In the genomic region with DNA sequence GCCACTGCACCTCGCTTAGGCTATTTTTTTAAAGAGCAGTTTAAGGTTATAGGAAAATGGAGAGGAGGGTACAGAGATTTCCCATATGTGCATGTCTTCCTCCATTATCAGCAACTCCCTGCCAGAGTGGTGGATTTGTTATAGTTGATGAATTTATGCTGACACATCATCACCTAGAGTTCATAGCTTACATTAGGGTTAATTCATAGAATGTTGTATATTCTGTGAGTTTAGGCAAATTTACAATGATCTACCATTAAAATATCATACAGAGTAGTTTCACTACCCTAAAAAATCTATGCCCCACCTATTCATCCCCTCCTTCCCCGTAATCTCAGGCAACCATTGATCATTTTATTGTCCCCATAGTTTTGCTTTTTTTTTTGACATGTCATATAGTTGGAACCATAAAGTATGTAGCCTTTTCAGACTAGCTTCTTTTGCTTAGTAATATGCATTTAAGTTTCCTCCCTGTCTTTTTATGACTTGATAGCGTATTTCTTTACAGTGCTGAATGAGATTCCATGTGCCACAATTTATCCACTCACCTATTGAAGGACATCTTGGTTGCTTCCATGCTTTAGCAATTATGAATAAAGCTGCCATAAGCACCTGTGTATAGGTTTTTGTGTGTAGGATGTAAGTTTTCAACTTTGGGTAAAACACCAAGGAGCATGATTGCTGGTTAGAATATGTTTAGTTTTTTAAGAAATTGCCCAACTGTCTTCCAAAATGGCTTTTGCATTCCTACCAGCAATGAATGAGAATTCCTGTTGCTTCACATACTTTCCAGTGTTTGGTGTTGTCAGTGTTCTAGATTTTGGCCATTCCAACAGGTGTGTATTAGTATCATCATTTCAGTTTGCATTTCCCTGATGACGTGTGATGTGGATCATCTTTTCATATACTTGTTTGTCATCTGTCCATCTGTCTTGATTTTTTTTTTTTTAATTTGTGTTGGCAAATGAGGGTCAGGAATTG, we compare ENCODE assay signal across 20 cellular contexts.
DNase-seq lines count a peak whose midpoint lies in the region; ATAC-seq and TF ChIP-seq lines count a peak whose summit lies in the region.
"Had no signal": no experiment of that assay in that cellular context is flagged by ENCODE, and none has a peak within 500 bp of the region (broad histone marks: within the 10 kb centered on the region; RNA-seq: fewer than 3 reads in every experiment).

No MANE protein-coding gene starts in this region.

- no peaks in the 10 kb centered on the region for H3K27me3 ChIP-seq in SU-DHL-6 (ENCODE audit: low read length)
- no peaks in the 10 kb centered on the region for H3K27me3 ChIP-seq in thyroid gland
- H3K27me3 ChIP-seq: body of pancreas had no signal

- H3K79me2 ChIP-seq in SU-DHL-6 (ENCODE audit: insufficient read depth, low read length), result peaks cover 100% of the 10 kb centered on the region

- H3K4me1 ChIP-seq in thyroid gland, result peaks cover 20 to 48% of the 10 kb centered on the region in 2 donors

- no peak overlapping the region for H2AFZ ChIP-seq in SU-DHL-6 (ENCODE audit: low read depth, low read length, severe bottlenecking)

- H3K9me3 ChIP-seq in SU-DHL-6 (ENCODE audit: insufficient read depth, low read length) (no peaks in the 10 kb centered on the region), thyroid gland (no peaks in the 10 kb centered on the region)
- H3K9me3 ChIP-seq: body of pancreas, lower lobe of right lung, thoracic aorta had no signal

- H3K27me3 Mint-ChIP-seq in stimulated activated naive CD8-positive, alpha-beta T cell treated with anti-CD3 and anti-CD28 coated beads, Interleukin-15, Interleukin-2, amounts not matched to agents 100 ng/mL and 50 ng/mL, for 24 hours, result no peaks in the 10 kb centered on the region
- no peaks in the 10 kb centered on the region for H3K27me3 Mint-ChIP-seq in effector memory CD8-positive, alpha-beta T cell
- H3K27me3 Mint-ChIP-seq: activated CD4-positive, alpha-beta T cell treated with anti-CD3 and anti-CD28 coated beads, Interleukin-2, amount 10 ng/mL, durations not matched to agents 7 days and 5 days had no signal

- ATAC-seq in stimulated activated naive CD8-positive, alpha-beta T cell treated with anti-CD3 and anti-CD28 coated beads, Interleukin-15, Interleukin-2, amounts not matched to agents 100 U/mL and 50 U/mL, for 24 hours, result no peak
- ATAC-seq in effector memory CD8-positive, alpha-beta T cell (replicated peaks), result no peak
- ATAC-seq in GM18511 (IDR thresholded peaks at IDR 0.05; ENCODE audit: unreplicated experiment) (no peak), HG03432 (IDR thresholded peaks at IDR 0.05; ENCODE audit: unreplicated experiment) (no peak)
- ATAC-seq: body of pancreas; stimulated activated effector memory CD8-positive, alpha-beta T cell treated with anti-CD3 and anti-CD28 coated beads, Interleukin-12 subunit alpha, Interleukin-12 subunit beta, amount 100 ng/mL, for 72 hours had no signal

- peaks cover 87% of the 10 kb centered on the region for H3K4me1 Mint-ChIP-seq in stimulated activated naive CD8-positive, alpha-beta T cell treated with anti-CD3 and anti-CD28 coated beads, Interleukin-15, Interleukin-2, amounts not matched to agents 100 ng/mL and 50 ng/mL, for 24 hours (ENCODE audit: low read depth)
- H3K4me1 Mint-ChIP-seq in effector memory CD8-positive, alpha-beta T cell (ENCODE audit: low read depth in 2 of 2), result peaks cover 34 to 60% of the 10 kb centered on the region in 2 donors

- H3K9ac ChIP-seq in SU-DHL-6 (ENCODE audit: low read length), result no peak overlapping the region
- H3K9ac ChIP-seq: KMS-11 had no signal

- peak overlapping the region; percentile 39 for H3K4me2 ChIP-seq in SU-DHL-6 (ENCODE audit: low read depth, low read length, poor library complexity, severe bottlenecking)
- H3K4me2 ChIP-seq: KMS-11 had no signal

- H3K9me3 Mint-ChIP-seq in stimulated activated naive CD8-positive, alpha-beta T cell treated with anti-CD3 and anti-CD28 coated beads, Interleukin-15, Interleukin-2, amounts not matched to agents 100 ng/mL and 50 ng/mL, for 24 hours, result no peaks in the 10 kb centered on the region
- no peaks in the 10 kb centered on the region for H3K9me3 Mint-ChIP-seq in effector memory CD8-positive, alpha-beta T cell
- H3K9me3 Mint-ChIP-seq: activated CD4-positive, alpha-beta T cell treated with anti-CD3 and anti-CD28 coated beads, Interleukin-2, amount 10 ng/mL, durations not matched to agents 7 days and 5 days; H9; stimulated activated effector memory CD8-positive, alpha-beta T cell treated with anti-CD3 and anti-CD28 coated beads, Interleukin-12 subunit alpha, Interleukin-12 subunit beta, amount 100 ng/mL, for 72 hours had no signal

- peaks cover 71% of the 10 kb centered on the region for H4K20me1 ChIP-seq in SU-DHL-6 (ENCODE audit: low read depth, low read length)

- no peak overlapping the region for H3K4me3 Mint-ChIP-seq in stimulated activated naive CD8-positive, alpha-beta T cell treated with anti-CD3 and anti-CD28 coated beads, Interleukin-15, Interleukin-2, amounts not matched to agents 100 ng/mL and 50 ng/mL, for 24 hours
- H3K4me3 Mint-ChIP-seq in effector memory CD8-positive, alpha-beta T cell, result no peak overlapping the region
- H3K4me3 Mint-ChIP-seq: activated CD4-positive, alpha-beta T cell treated with anti-CD3 and anti-CD28 coated beads, Interleukin-2, amount 10 ng/mL, durations not matched to agents 7 days and 5 days; H9; stimulated activated effector memory CD8-positive, alpha-beta T cell treated with anti-CD3 and anti-CD28 coated beads, Interleukin-12 subunit alpha, Interleukin-12 subunit beta, amount 100 ng/mL, for 72 hours had no signal

- peaks cover 71% of the 10 kb centered on the region for H3F3A ChIP-seq in SU-DHL-6 (ENCODE audit: insufficient read depth)

- DNase-seq in stimulated activated naive CD8-positive, alpha-beta T cell treated with anti-CD3 and anti-CD28 coated beads, Interleukin-15, Interleukin-2, amounts not matched to agents 100 U/mL and 50 U/mL, for 24 hours, result no peak
- no peak for DNase-seq in effector memory CD8-positive, alpha-beta T cell
- DNase-seq in thyroid gland (no peak), NCI-H82 (lab: John Stamatoyannopoulos, UW) (no peak)
- DNase-seq: activated CD4-positive, alpha-beta T cell treated with anti-CD3 and anti-CD28 coated beads, Interleukin-2, amount 10 ng/mL, durations not matched to agents 7 days and 5 days; body of pancreas; effector CD8-positive, alpha-beta T cell; H9; lower lobe of right lung; NCI-H1694; Right ventricle myocardium superior; stimulated activated CD4-positive, alpha-beta T cell treated with anti-CD3 and anti-CD28 coated beads, Interleukin-2, amount 100 ng/mL, for 24 hours had no signal

- H3K36me3 ChIP-seq in SU-DHL-6 (ENCODE audit: low read length), result peaks cover 8% of the 10 kb centered on the region; the same call in 1 of the 2 replicates
- no peaks in the 10 kb centered on the region for H3K36me3 ChIP-seq in thyroid gland
- H3K36me3 ChIP-seq: lower lobe of right lung, thoracic aorta had no signal

- TF ChIP-seq CTCF in SU-DHL-6 (IDR thresholded peaks at IDR 0.05; ENCODE audit: insufficient read depth, low read length, poor library complexity, severe bottlenecking), result no peak
- no peak for TF ChIP-seq CTCF in thyroid gland (IDR thresholded peaks at IDR 0.05)

- intact Hi-C loops in thyroid gland (cut with DNase I), result no loop called here

- peak overlapping the region; percentile 49 for H3K27ac Mint-ChIP-seq in stimulated activated naive CD8-positive, alpha-beta T cell treated with anti-CD3 and anti-CD28 coated beads, Interleukin-15, Interleukin-2, amounts not matched to agents 100 ng/mL and 50 ng/mL, for 24 hours
- peak overlapping the region; percentile 35 to 68 for H3K27ac Mint-ChIP-seq in effector memory CD8-positive, alpha-beta T cell
- H3K27ac Mint-ChIP-seq: activated CD4-positive, alpha-beta T cell treated with anti-CD3 and anti-CD28 coated beads, Interleukin-2, amount 10 ng/mL, durations not matched to agents 7 days and 5 days; H9 had no signal

- H3K9me2 ChIP-seq in SU-DHL-6 (replicated peaks; ENCODE audit: insufficient read depth, low read length), result no peaks in the 10 kb centered on the region

- peak overlapping the region; percentile 46; the same call in 1 of the 2 replicates for H3K27ac ChIP-seq in SU-DHL-6 (ENCODE audit: low read depth, low read length)
- H3K27ac ChIP-seq in thyroid gland, result peak overlapping the region; percentile 42 to 56 (median 46)
- H3K27ac ChIP-seq: body of pancreas, KMS-11, lower lobe of right lung, skin epidermis, thoracic aorta had no signal

- peaks cover 40% of the 10 kb centered on the region for H3K36me3 Mint-ChIP-seq in stimulated activated naive CD8-positive, alpha-beta T cell treated with anti-CD3 and anti-CD28 coated beads, Interleukin-15, Interleukin-2, amounts not matched to agents 100 ng/mL and 50 ng/mL, for 24 hours (ENCODE audit: low read depth)
- H3K36me3 Mint-ChIP-seq in effector memory CD8-positive, alpha-beta T cell (ENCODE audit: insufficient read depth), result peaks cover 8% of the 10 kb centered on the region

- WGBS in thyroid gland, 2 donors, result 78 to 82% methylated on average over 4 of the region's 4 CpGs

- no peak for TF ChIP-seq POLR2A in thyroid gland (IDR thresholded peaks at IDR 0.05)

- H3K4me3 ChIP-seq in SU-DHL-6 (ENCODE audit: insufficient read depth, low read length, poor library complexity, severe bottlenecking) (no peak overlapping the region), thyroid gland (replicated peaks in 1 of 3) (no peak overlapping the region)
- H3K4me3 ChIP-seq: body of pancreas, lower lobe of right lung, skin epidermis, thoracic aorta had no signal
